Comparison of ENCODE assay signal across 8 cellular contexts in the genomic region with DNA sequence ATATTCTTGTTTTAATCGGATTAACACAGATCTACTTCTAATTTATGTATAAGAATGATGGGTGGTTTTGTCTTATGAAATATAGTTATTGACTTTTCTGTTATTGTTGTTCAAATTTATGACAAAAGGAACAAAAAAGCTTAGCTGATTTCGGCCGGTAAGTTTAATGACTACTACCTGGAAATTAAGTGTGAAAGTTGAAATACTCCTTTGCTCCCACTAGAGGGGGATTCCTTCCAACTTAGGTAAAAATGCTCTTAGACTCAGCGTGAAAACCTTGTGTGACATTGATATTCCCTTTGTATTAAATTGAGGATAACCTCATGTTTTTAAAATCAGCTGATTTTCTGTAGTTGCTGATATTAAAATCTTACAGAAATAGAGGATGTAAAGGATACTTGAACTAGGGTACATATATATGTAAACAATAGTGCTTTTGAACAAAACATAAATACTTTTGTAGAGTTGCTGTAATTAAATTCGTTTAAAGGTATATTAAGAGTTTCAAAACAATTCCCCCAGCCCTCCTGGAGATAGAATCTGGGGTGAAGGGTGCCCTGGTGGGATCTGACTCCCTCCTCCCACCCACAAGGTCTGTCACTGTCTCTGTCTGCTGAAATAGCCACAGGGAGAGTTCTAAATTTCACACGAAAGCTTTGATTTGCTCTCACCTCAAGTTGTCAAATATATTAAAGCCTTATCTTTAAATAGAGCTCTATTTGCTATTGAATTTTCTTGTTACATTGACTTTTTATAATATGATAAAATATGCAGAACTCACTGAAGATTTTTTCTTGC.
DNase-seq lines count a peak whose midpoint lies in the region; ATAC-seq, FAIRE-seq and TF ChIP-seq lines count a peak whose summit lies in the region.

No MANE protein-coding gene starts in this region.

- no peaks in the 10 kb centered on the region for H3K36me3 Mint-ChIP-seq in activated T-helper 17 cell treated with anti-CD3 and anti-CD28 coated beads, Interleukin-2, amount 50 U/mL, for 72 hours (ENCODE audit: low read depth)
- H3K36me3 Mint-ChIP-seq in stimulated activated effector memory CD8-positive, alpha-beta T cell treated with anti-CD3 and anti-CD28 coated beads, Interleukin-12 subunit alpha, Interleukin-12 subunit beta, amount 100 ng/mL, for 72 hours = peaks cover 1% of the 10 kb centered on the region

- H3K27ac Mint-ChIP-seq in activated T-helper 17 cell treated with anti-CD3 and anti-CD28 coated beads, Interleukin-2, amount 50 U/mL, for 72 hours = peak overlapping the region; percentile 79
- H3K27ac Mint-ChIP-seq in stimulated activated effector memory CD8-positive, alpha-beta T cell treated with anti-CD3 and anti-CD28 coated beads, Interleukin-12 subunit alpha, Interleukin-12 subunit beta, amount 100 ng/mL, for 72 hours = peak overlapping the region; percentile 88

- peaks cover 18% of the 10 kb centered on the region for H3K4me1 Mint-ChIP-seq in activated T-helper 17 cell treated with anti-CD3 and anti-CD28 coated beads, Interleukin-2, amount 50 U/mL, for 72 hours
- H3K4me1 Mint-ChIP-seq in stimulated activated effector memory CD8-positive, alpha-beta T cell treated with anti-CD3 and anti-CD28 coated beads, Interleukin-12 subunit alpha, Interleukin-12 subunit beta, amount 100 ng/mL, for 72 hours = peaks cover 36% of the 10 kb centered on the region

- peak; percentile 33 for DNase-seq in AG08396 (ENCODE audit: low spot score)
- DNase-seq in GM12892 (ENCODE audit: insufficient read length) = no peak
- peak; percentile 32 for DNase-seq in NCI-H2171 (lab: John Stamatoyannopoulos, UW)
- DNase-seq in left ventricle myocardium superior = no peak
- DNase-seq in stimulated activated effector memory CD8-positive, alpha-beta T cell treated with anti-CD3 and anti-CD28 coated beads, Interleukin-12 subunit alpha, Interleukin-12 subunit beta, amount 100 ng/mL, for 72 hours (ENCODE audit: low spot score in 2 of 2) = no peak
- DNase-seq in activated effector memory CD4-positive, alpha-beta T cell treated with Interleukin-2 at 50 U/mL for 16 hours = no peak

- ATAC-seq in activated T-helper 17 cell treated with anti-CD3 and anti-CD28 coated beads, Interleukin-2, amount 50 U/mL, for 72 hours (replicated peaks) = peak; percentile 64
- peak; percentile 51 for ATAC-seq in left ventricle myocardium superior
- ATAC-seq in stimulated activated effector memory CD8-positive, alpha-beta T cell treated with anti-CD3 and anti-CD28 coated beads, Interleukin-12 subunit alpha, Interleukin-12 subunit beta, amount 100 ng/mL, for 72 hours = peak; percentile 73
- no peak for ATAC-seq in esophagus mucosa

- H3K4me3 Mint-ChIP-seq in activated T-helper 17 cell treated with anti-CD3 and anti-CD28 coated beads, Interleukin-2, amount 50 U/mL, for 72 hours = peak overlapping the region; percentile 80
- H3K4me3 Mint-ChIP-seq in stimulated activated effector memory CD8-positive, alpha-beta T cell treated with anti-CD3 and anti-CD28 coated beads, Interleukin-12 subunit alpha, Interleukin-12 subunit beta, amount 100 ng/mL, for 72 hours = peak overlapping the region; percentile 72

- no peak for TF ChIP-seq POLR2A in GM12892 (IDR thresholded peaks at IDR 0.05; ENCODE audit: low read depth, low read length)

- H3K27me3 Mint-ChIP-seq in activated T-helper 17 cell treated with anti-CD3 and anti-CD28 coated beads, Interleukin-2, amount 50 U/mL, for 72 hours = no peaks in the 10 kb centered on the region

- intact Hi-C loops in left ventricle myocardium superior (cut with micrococcal nuclease) = loop anchor here (10.0 kb wide), 1 partner anchor 150 kb away; no protein-coding TSS in a partner anchor

- peak; percentile 66 for FAIRE-seq in GM12892 (lab: Jason Lieb, UNC)

- H3K9me3 Mint-ChIP-seq in activated T-helper 17 cell treated with anti-CD3 and anti-CD28 coated beads, Interleukin-2, amount 50 U/mL, for 72 hours = no peaks in the 10 kb centered on the region
- H3K9me3 Mint-ChIP-seq in stimulated activated effector memory CD8-positive, alpha-beta T cell treated with anti-CD3 and anti-CD28 coated beads, Interleukin-12 subunit alpha, Interleukin-12 subunit beta, amount 100 ng/mL, for 72 hours = no peaks in the 10 kb centered on the region

Comparison
In these comparisons a context has a peak if more than half of its experiments do, and no peak if none do; other contexts are left out.
1. DNase-seq: peak in AG08396 (single experiment) and NCI-H2171 (single experiment); none in GM12892 (single experiment), left ventricle myocardium superior (single experiment), stimulated activated effector memory CD8-positive, alpha-beta T cell treated with anti-CD3 and anti-CD28 coated beads, Interleukin-12 subunit alpha, Interleukin-12 subunit beta, amount 100 ng/mL, for 72 hours (0 of 2) and activated effector memory CD4-positive, alpha-beta T cell treated with Interleukin-2 at 50 U/mL for 16 hours (single experiment).